In genomic region chr7:132045481-132045980, GRCh38 we compare ENCODE assay signal across 19 cellular contexts.
A peak's percentile ranks its signal among the peaks of the same experiment; 100 is the strongest.
DNase-seq lines count a peak whose midpoint lies in the region; ATAC-seq and TF ChIP-seq lines count a peak whose summit lies in the region.
"Had no signal": no experiment of that assay in that cellular context is flagged by ENCODE, and none has a peak within 500 bp of the region (broad histone marks: within the 10 kb centered on the region; RNA-seq: fewer than 3 reads in every experiment).

No MANE protein-coding gene starts in this region.

- no peaks in the 10 kb centered on the region for H3K9me3 Mint-ChIP-seq in activated CD8-positive, alpha-beta T cell treated with anti-CD3 and anti-CD28 coated beads, Interleukin-2, amount 10 ng/mL, durations not matched to agents 7 days and 5 days (ENCODE audit: insufficient read depth)
- no peaks in the 10 kb centered on the region for H3K9me3 Mint-ChIP-seq in activated CD8-positive, alpha-beta T cell treated with anti-CD3 and anti-CD28 coated beads for 36 hours

- 95 to 96% methylated on average over 2 of the region's 2 CpGs for WGBS in lung, 2 donors
- 58 to 89% methylated on average over 1 of the region's 2 CpGs for WGBS in esophagus squamous epithelium, 2 donors

- POLR2A ChIA-PET in activated CD8-positive, alpha-beta T cell treated with anti-CD3 and anti-CD28 coated beads, Interleukin-2, amount 10 ng/mL, durations not matched to agents 7 days and 5 days (lab: Charles Lee), result no interaction called here
- POLR2A ChIA-PET in activated CD8-positive, alpha-beta T cell treated with anti-CD3 and anti-CD28 coated beads for 36 hours (lab: Charles Lee), result no interaction called here

- no peaks in the 10 kb centered on the region for H3K27me3 ChIP-seq in lung (ENCODE audit: control insufficient read depth, insufficient read depth)
- no peaks in the 10 kb centered on the region for H3K27me3 ChIP-seq in esophagus squamous epithelium

- H3K36me3 ChIP-seq in lung (ENCODE audit: control insufficient read depth in 2 of 2, insufficient read depth in 2 of 2, low read length in 2 of 2) (no peaks in the 10 kb centered on the region), esophagus squamous epithelium (no peaks in the 10 kb centered on the region)

- H3K4me3 ChIP-seq in lung (no peak overlapping the region), esophagus squamous epithelium (no peak overlapping the region)
- H3K4me3 ChIP-seq: GM23248 had no signal

- intact Hi-C loops in activated CD8-positive, alpha-beta T cell treated with anti-CD3 and anti-CD28 coated beads for 36 hours (cut with micrococcal nuclease), result no loop called here
- intact Hi-C loops in esophagus squamous epithelium (cut with DNase I), result no loop called here
- intact Hi-C loops in posterior cingulate gyrus (cut with DNase I), result loop anchor here (10.0 kb wide), 1 partner anchor 361 kb away; no protein-coding TSS in a partner anchor

- CTCF ChIA-PET in activated CD8-positive, alpha-beta T cell treated with anti-CD3 and anti-CD28 coated beads, Interleukin-2, amount 10 ng/mL, durations not matched to agents 7 days and 5 days (lab: Charles Lee), result no interaction called here
- CTCF ChIA-PET in activated CD8-positive, alpha-beta T cell treated with anti-CD3 and anti-CD28 coated beads for 36 hours (lab: Charles Lee), result interaction anchor here (1.8 kb wide), 1 partner anchor 186 kb away, joined by 5 read pairs; no protein-coding TSS in a partner anchor

- no peak overlapping the region for H3K27ac Mint-ChIP-seq in activated CD8-positive, alpha-beta T cell treated with anti-CD3 and anti-CD28 coated beads, Interleukin-2, amount 10 ng/mL, durations not matched to agents 7 days and 5 days
- no peak overlapping the region for H3K27ac Mint-ChIP-seq in activated CD8-positive, alpha-beta T cell treated with anti-CD3 and anti-CD28 coated beads for 36 hours
- H3K27ac Mint-ChIP-seq: CD4-positive, alpha-beta memory T cell had no signal

- H3K9me3 ChIP-seq in lung (ENCODE audit: control insufficient read depth in 2 of 2, insufficient read depth in 1 of 2, low read length in 1 of 2) (no peaks in the 10 kb centered on the region), esophagus squamous epithelium (no peaks in the 10 kb centered on the region)
- H3K9me3 ChIP-seq: Caco-2 had no signal

- H3K4me1 ChIP-seq in lung (ENCODE audit: control insufficient read depth in 2 of 2, insufficient read depth in 2 of 2, low read length in 2 of 2) (no peaks in the 10 kb centered on the region), esophagus squamous epithelium (no peaks in the 10 kb centered on the region)

- no peak for TF ChIP-seq POLR2A in esophagus squamous epithelium (IDR thresholded peaks at IDR 0.05)

- no peak for ATAC-seq in activated CD8-positive, alpha-beta T cell treated with anti-CD3 and anti-CD28 coated beads, Interleukin-2, amount 10 ng/mL, durations not matched to agents 7 days and 5 days
- no peak for ATAC-seq in activated CD8-positive, alpha-beta T cell treated with anti-CD3 and anti-CD28 coated beads for 36 hours
- ATAC-seq in lung (ENCODE audit: insufficient read depth, low FRiP score), result no peak

- peaks cover 10% of the 10 kb centered on the region for H3K27me3 Mint-ChIP-seq in activated CD8-positive, alpha-beta T cell treated with anti-CD3 and anti-CD28 coated beads, Interleukin-2, amount 10 ng/mL, durations not matched to agents 7 days and 5 days (ENCODE audit: low read depth)
- H3K27me3 Mint-ChIP-seq in activated CD8-positive, alpha-beta T cell treated with anti-CD3 and anti-CD28 coated beads for 36 hours, result peaks cover 16% of the 10 kb centered on the region

- no peak for TF ChIP-seq CTCF in activated CD8-positive, alpha-beta T cell treated with anti-CD3 and anti-CD28 coated beads for 36 hours (IDR thresholded peaks at IDR 0.05)
- TF ChIP-seq CTCF in lung (IDR thresholded peaks at IDR 0.05; ENCODE audit: control extremely low read depth, extremely low read depth), result no peak
- TF ChIP-seq CTCF in esophagus squamous epithelium (IDR thresholded peaks at IDR 0.05), result no peak

- DNase-seq in activated CD8-positive, alpha-beta T cell treated with anti-CD3 and anti-CD28 coated beads, Interleukin-2, amount 10 ng/mL, durations not matched to agents 7 days and 5 days, result peak; percentile 11
- DNase-seq in activated CD8-positive, alpha-beta T cell treated with anti-CD3 and anti-CD28 coated beads for 36 hours, result no peak
- DNase-seq in ecto neural progenitor cell (ENCODE audit: low spot score) (peak; percentile 22), lung (ENCODE audit: low spot score) (peak; percentile 26), esophagus squamous epithelium (lab: John Stamatoyannopoulos, UW) (no peak), COR-L47 (lab: John Stamatoyannopoulos, UW) (no peak), NCI-H69 (lab: John Stamatoyannopoulos, UW) (no peak), posterior cingulate gyrus (no peak)
- DNase-seq: ACHN; AML-193; C1 segment of cervical spinal cord; Caco-2; CD4-positive, alpha-beta memory T cell; DMS153; DND-41; GM23248; H7; HCEC 1CT had no signal

- H3K27ac ChIP-seq in lung (ENCODE audit: low read depth in 1 of 2, low read length in 1 of 2) (no peak overlapping the region), esophagus squamous epithelium (no peak overlapping the region)
- H3K27ac ChIP-seq: 22Rv1, GM23248 had no signal

- H3K36me3 Mint-ChIP-seq in activated CD8-positive, alpha-beta T cell treated with anti-CD3 and anti-CD28 coated beads, Interleukin-2, amount 10 ng/mL, durations not matched to agents 7 days and 5 days (ENCODE audit: low read depth), result no peaks in the 10 kb centered on the region
- H3K36me3 Mint-ChIP-seq in activated CD8-positive, alpha-beta T cell treated with anti-CD3 and anti-CD28 coated beads for 36 hours (ENCODE audit: low read depth), result no peaks in the 10 kb centered on the region
- H3K36me3 Mint-ChIP-seq: CD4-positive, alpha-beta memory T cell had no signal

- H3K4me1 Mint-ChIP-seq in activated CD8-positive, alpha-beta T cell treated with anti-CD3 and anti-CD28 coated beads, Interleukin-2, amount 10 ng/mL, durations not matched to agents 7 days and 5 days (ENCODE audit: low read depth), result no peaks in the 10 kb centered on the region
- no peaks in the 10 kb centered on the region for H3K4me1 Mint-ChIP-seq in activated CD8-positive, alpha-beta T cell treated with anti-CD3 and anti-CD28 coated beads for 36 hours (ENCODE audit: low read depth)
- H3K4me1 Mint-ChIP-seq: CD4-positive, alpha-beta memory T cell had no signal

- H3K4me3 Mint-ChIP-seq in activated CD8-positive, alpha-beta T cell treated with anti-CD3 and anti-CD28 coated beads, Interleukin-2, amount 10 ng/mL, durations not matched to agents 7 days and 5 days, result no peak overlapping the region
- H3K4me3 Mint-ChIP-seq in activated CD8-positive, alpha-beta T cell treated with anti-CD3 and anti-CD28 coated beads for 36 hours, result no peak overlapping the region
- H3K4me3 Mint-ChIP-seq: CD4-positive, alpha-beta memory T cell had no signal

Comparison
In these comparisons a context has a peak if more than half of its experiments do, and no peak if none do; other contexts are left out.
1. DNase-seq: peak in activated CD8-positive, alpha-beta T cell treated with anti-CD3 and anti-CD28 coated beads, Interleukin-2, amount 10 ng/mL, durations not matched to agents 7 days and 5 days (single experiment), ecto neural progenitor cell (single experiment) and lung (single experiment); none in activated CD8-positive, alpha-beta T cell treated with anti-CD3 and anti-CD28 coated beads for 36 hours (single experiment), esophagus squamous epithelium (single experiment), COR-L47 (single experiment), NCI-H69 (single experiment) and posterior cingulate gyrus (0 of 10).